8 cellular contexts compared by ENCODE assay signal in genomic region chr5:31639488-31640011, GRCh38. TPM values are rescaled to one million over a fixed set of nuclear protein-coding genes. Genes with fewer than 3 reads are reported as not detected.
A peak's percentile ranks its signal among the peaks of the same experiment; 100 is the strongest.
DNase-seq lines count a peak whose midpoint lies in the region; ATAC-seq, FAIRE-seq and TF ChIP-seq lines count a peak whose summit lies in the region.

No MANE protein-coding gene starts in this region.

- H3K36me3 Mint-ChIP-seq in CD4-positive, CD25-positive, alpha-beta regulatory T cell, result no peaks in the 10 kb centered on the region
- no peaks in the 10 kb centered on the region for H3K36me3 Mint-ChIP-seq in memory B cell

- peaks cover 7% of the 10 kb centered on the region for H3K27me3 ChIP-seq in CD4-positive, CD25-positive, alpha-beta regulatory T cell (ENCODE audit: control insufficient read depth, insufficient read depth, low read length)
- H3K27me3 ChIP-seq in GM12878 (replicated peaks in 1 of 2; ENCODE audit: control insufficient read depth in 2 of 2, insufficient read depth in 2 of 2, low read length in 1 of 2), result peaks cover 1 to 11% of the 10 kb centered on the region in 2 experiments; a peak in 3 of 4 replicates

- no peak for DNase-seq in CD4-positive, CD25-positive, alpha-beta regulatory T cell
- DNase-seq in GM12878 (ENCODE audit: low read depth, low spot score) (no peak), memory B cell (ENCODE audit: low spot score in 2 of 2) (peak in 1 of 2 donors; percentile 12), NCI-H2029 treated with DMSO at 0.1 percent for 48 hours (lab: John Stamatoyannopoulos, UW) (no peak), NCI-H1417 (lab: John Stamatoyannopoulos, UW) (no peak), glomerular visceral epithelial cell (ENCODE audit: extremely low spot score) (no peak)

- H3K4me1 Mint-ChIP-seq in CD4-positive, CD25-positive, alpha-beta regulatory T cell, result peaks cover 0 to 11% (median 0%) of the 10 kb centered on the region in 4 donors
- H3K4me1 Mint-ChIP-seq in memory B cell, result peaks cover 3% of the 10 kb centered on the region

- peak overlapping the region; percentile 12; the same call in 1 of the 2 replicates for H2AFZ ChIP-seq in GM12878 (ENCODE audit: control insufficient read depth, low read depth, low read length)

- RAD21 ChIA-PET in GM12878 (lab: Charles Lee; ENCODE audit: unreplicated experiment), result interaction anchor here (1.5 kb wide), 1 partner anchor 41 kb away, joined by 8 read pairs; no protein-coding TSS in a partner anchor

- H3K9ac ChIP-seq in GM12878 (ENCODE audit: control insufficient read depth, insufficient read depth, low read length), result no peak overlapping the region

- no peak for FAIRE-seq in GM12878 (lab: Jason Lieb, UNC)

- H3K4me2 ChIP-seq in GM12878 (ENCODE audit: control insufficient read depth, insufficient read depth), result peak overlapping the region; percentile 87; the same call in 1 of the 2 replicates

- TF ChIP-seq CTCF in GM12878 (IDR thresholded peaks at IDR 0.05 in 2 of 3, conservative IDR thresholded peaks at IDR 0.05 in 1 of 3; ENCODE audit: control insufficient read depth in 2 of 3, extremely low read depth in 1 of 3, insufficient read depth in 1 of 3, low read depth in 3 of 3, low read length in 3 of 3), result no peak

- SMC1A ChIA-PET in GM12878 (lab: Charles Lee; ENCODE audit: uncharacterized antibody, unreplicated experiment), result no interaction called here

- no peaks in the 10 kb centered on the region for H3K36me3 ChIP-seq in CD4-positive, CD25-positive, alpha-beta regulatory T cell (ENCODE audit: control insufficient read depth, insufficient read depth, low read length)
- H3K36me3 ChIP-seq in GM12878 (ENCODE audit: control insufficient read depth in 2 of 2, insufficient read depth in 2 of 2, low read length in 1 of 2), result no peaks in the 10 kb centered on the region

- ATAC-seq in CD4-positive, CD25-positive, alpha-beta regulatory T cell (ENCODE audit: low read depth in 2 of 2), result no peak
- ATAC-seq in HG03045 (IDR thresholded peaks at IDR 0.05; ENCODE audit: unreplicated experiment) (peak; percentile 8), GM12878 (no peak), memory B cell (ENCODE audit: low read depth) (no peak), HG03342 (IDR thresholded peaks at IDR 0.05; ENCODE audit: unreplicated experiment) (no peak)

- WGBS in GM12878 (ENCODE audit: insufficient coverage, insufficient replicate concordance, low lambda C conversion rate, missing lambda C conversion rate), result 9% methylated on average over 13 of the region's 41 CpGs

- peaks cover 0 to 4% (median 0%) of the 10 kb centered on the region in 7 donors for H3K9me3 Mint-ChIP-seq in CD4-positive, CD25-positive, alpha-beta regulatory T cell
- H3K9me3 Mint-ChIP-seq in memory B cell, result no peaks in the 10 kb centered on the region

- H4K20me1 ChIP-seq in GM12878 (ENCODE audit: control insufficient read depth, insufficient read depth), result no peaks in the 10 kb centered on the region

- no peak overlapping the region for H3K27ac Mint-ChIP-seq in CD4-positive, CD25-positive, alpha-beta regulatory T cell
- no peak overlapping the region for H3K27ac Mint-ChIP-seq in memory B cell

- TF ChIP-seq RAD21 in GM12878 (IDR thresholded peaks at IDR 0.05; ENCODE audit: insufficient read depth, low read depth, low read length), result no peak

- H3K79me2 ChIP-seq in GM12878 (ENCODE audit: control insufficient read depth, insufficient read depth, low read length), result no peaks in the 10 kb centered on the region

- H3K4me3 ChIP-seq in CD4-positive, CD25-positive, alpha-beta regulatory T cell (ENCODE audit: low read depth, low read length), result no peak overlapping the region
- no peak overlapping the region; the same call in 1 of the 2 replicates for H3K4me3 ChIP-seq in GM12878

- peak overlapping the region in 3 of 4 donors; percentile 58 to 83 (median 66) for H3K4me3 Mint-ChIP-seq in CD4-positive, CD25-positive, alpha-beta regulatory T cell
- peak overlapping the region; percentile 79 for H3K4me3 Mint-ChIP-seq in memory B cell

- H3K27me3 Mint-ChIP-seq in CD4-positive, CD25-positive, alpha-beta regulatory T cell, result peaks cover 17% of the 10 kb centered on the region
- H3K27me3 Mint-ChIP-seq in memory B cell, result peaks cover 6% of the 10 kb centered on the region

- CTCF ChIA-PET in GM12878 (lab: Yijun Ruan, JAX), result interaction anchor here (1.2 kb wide), 1 partner anchor 22 kb away, joined by 3 read pairs; no protein-coding TSS in a partner anchor

- no peak for TF ChIP-seq POLR2A in GM12878 (IDR thresholded peaks at IDR 0.05; ENCODE audit: low read depth, low read length)

- no peak overlapping the region for H3K27ac ChIP-seq in CD4-positive, CD25-positive, alpha-beta regulatory T cell (ENCODE audit: insufficient read depth, low read length, poor library complexity, severe bottlenecking)
- no peak overlapping the region for H3K27ac ChIP-seq in GM12878 (ENCODE audit: control insufficient read depth, insufficient read depth)

- intact Hi-C loops in GM12878 (cut with micrococcal nuclease; ENCODE audit: unreplicated experiment), result no loop called here

- H3K4me1 ChIP-seq in CD4-positive, CD25-positive, alpha-beta regulatory T cell (ENCODE audit: control insufficient read depth, insufficient read depth, low read length, poor library complexity, severe bottlenecking), result peaks cover 5% of the 10 kb centered on the region
- peaks cover 4% of the 10 kb centered on the region for H3K4me1 ChIP-seq in GM12878 (ENCODE audit: control insufficient read depth, insufficient read depth, low read length)

- no peaks in the 10 kb centered on the region for H3K9me3 ChIP-seq in CD4-positive, CD25-positive, alpha-beta regulatory T cell (ENCODE audit: control insufficient read depth in 2 of 2, low read length in 2 of 2)
- no peaks in the 10 kb centered on the region for H3K9me3 ChIP-seq in GM12878 (replicated peaks; ENCODE audit: control insufficient read depth, insufficient read depth, low read length)

- TF ChIP-seq EP300 in GM12878 (IDR thresholded peaks at IDR 0.05; ENCODE audit: borderline replicate concordance in 1 of 2, control insufficient read depth in 1 of 2, low read depth in 2 of 2, low read length in 2 of 2), result no peak

- POLR2A ChIA-PET in GM12878 (lab: Charles Lee), result no interaction called here

- in situ Hi-C loops in GM12878 (cut with MboI), result no loop called here

- no TSS peak for BruUV-seq in GM12878 (replicated peaks; lab: Mats Ljungman, UMichigan)

TF ChIP-seq in GM12878, 131 proteins besides CTCF, POLR2A, EP300 and RAD21 (continues in another document):
- TF ChIP-seq TCF12 (IDR thresholded peaks at IDR 0.05; ENCODE audit: low read depth, low read length) (no peak), CREM (IDR thresholded peaks at IDR 0.05; ENCODE audit: low read depth) (no peak), RAD51 (IDR thresholded peaks at IDR 0.05) (no peak), SP1 (IDR thresholded peaks at IDR 0.05; ENCODE audit: low read depth, low read length) (no peak), E4F1 (IDR thresholded peaks at IDR 0.05; ENCODE audit: borderline replicate concordance, partially characterized antibody) (no peak), RBBP5 (conservative IDR thresholded peaks at IDR 0.05) (no peak), IKZF2 (IDR thresholded peaks at IDR 0.05) (no peak)

RNA-seq across cellular contexts. Expression of gene PDZD2, which starts 0.6 kb away (rescaled TPM):
- total RNA-seq in CD4-positive, CD25-positive, alpha-beta regulatory T cell, result 1.3 TPM
- polyA plus RNA-seq in CD4-positive, CD25-positive, alpha-beta regulatory T cell, result under 1 TPM; 0.06 to 0.41 (median 0.22) TPM
- total RNA-seq in GM12878 (2013; cell fraction: nucleolus; rRNA removed), result 1.1 and 2.4 TPM in 2 replicates
- total RNA-seq in GM12878 (2014; rRNA removed) (0.05 TPM in 1 of 2 replicates, not detected in the other), GM12878 (2014; rRNA removed; fragmentation: Illumina TruSeq; extraction: Trizol) (0.05 TPM in 1 of 2 replicates, not detected in the other), GM12878 (2021) (0.13 TPM in 1 of 2 replicates, not detected in the other)
- 0.25 TPM for polyA plus RNA-seq in GM12878 (2011; ENCODE audit: low read depth)
- polyA plus RNA-seq in GM12878 (2011; rRNA removed) (0.29 and 0.45 TPM in 2 replicates), GM12878 (2014; fragmentation: Illumina TruSeq; extraction: Trizol) (0.34 TPM in 1 of 2 replicates, not detected in the other), GM12878 (2014; fragmentation: Nextera tagmentation; extraction: Ambion mirVana) (under 1 TPM in 1 of 2 experiments, not detected in 1; 0.16 TPM), GM12878 (2014; rRNA removed) (0.01 TPM in 1 of 2 replicates, not detected in the other), GM12878 (2016; fragmentation: Nextera tagmentation; extraction: Ambion mirVana) (under 1 TPM; 0.49 to 0.58 TPM)
- 0.12 and 0.21 TPM in 2 replicates for polyA plus RNA-seq in GM12878 (2011; cell fraction: cytosol; rRNA removed)
- 0.47 and 0.67 TPM in 2 replicates for polyA plus RNA-seq in GM12878 (2011; cell fraction: nucleus; rRNA removed)
- 0.23 and 0.25 TPM in 2 replicates for polyA plus RNA-seq in GM12878 (2012)
- 0.26 and 0.37 TPM in 2 replicates for polyA minus RNA-seq in GM12878 (2011; rRNA and poly(A)+ RNA removed)
- polyA minus RNA-seq in GM12878 (2011; cell fraction: cytosol; rRNA and poly(A)+ RNA removed), result 0.21 and 0.40 TPM in 2 replicates
- 0.48 and 1.1 TPM in 2 replicates for polyA minus RNA-seq in GM12878 (2011; cell fraction: nucleus; rRNA and poly(A)+ RNA removed)
